Comparison of ENCODE assay signal across 16 cellular contexts in the genomic region with DNA sequence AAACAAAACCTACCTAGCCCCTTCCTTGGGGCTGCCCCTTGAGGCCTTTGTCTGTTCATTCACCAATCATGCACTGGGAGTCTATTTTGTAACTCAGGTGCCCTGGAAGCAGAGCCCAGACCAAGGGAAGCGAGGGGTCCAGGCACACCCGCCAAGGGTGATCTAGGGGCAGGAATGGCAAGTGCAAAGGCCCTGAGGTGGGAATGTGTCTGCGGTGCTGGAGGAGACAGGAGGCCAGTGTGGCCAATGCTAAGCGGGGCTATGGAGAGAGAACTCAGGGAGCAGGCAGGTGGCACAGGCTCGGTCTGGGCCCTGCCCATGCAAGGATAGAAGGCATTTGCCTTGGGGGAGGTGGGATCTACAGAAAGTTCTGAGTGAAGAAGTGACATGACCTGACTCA. TPM values are rescaled to one million over a fixed set of nuclear protein-coding genes. Genes with fewer than 3 reads are reported as not detected.
DNase-seq lines count a peak whose midpoint lies in the region; ATAC-seq and TF ChIP-seq lines count a peak whose summit lies in the region.
"Had no signal": no experiment of that assay in that cellular context is flagged by ENCODE, and none has a peak within 500 bp of the region (broad histone marks: within the 10 kb centered on the region; RNA-seq: fewer than 3 reads in every experiment).

No MANE protein-coding gene starts in this region.

- no peak overlapping the region for H3K4me2 ChIP-seq in mesendoderm (ENCODE audit: low read length)

- H2BK15ac ChIP-seq in mesendoderm (replicated peaks; ENCODE audit: low read depth) = no peak overlapping the region

- peak overlapping the region; percentile 8 for H3K27ac Mint-ChIP-seq in activated T-helper 1 cell treated with anti-CD3 and anti-CD28 coated beads, Interleukin-12 subunit alpha, Interleukin-12 subunit beta, Interleukin-2, Interleukin-4 antibody, amounts not matched to agents 30 ng/mL and 10 ng/mL and 1 ng/mL, durations not matched to agents 14 hours and 24 hours and 36 hours
- H3K27ac Mint-ChIP-seq in type B pancreatic cell = peak overlapping the region; percentile 34

- H3K9me3 ChIP-seq in left ventricle myocardium inferior (replicated peaks) (peaks cover 2% of the 10 kb centered on the region), lower lobe of right lung (no peaks in the 10 kb centered on the region)
- H3K9me3 ChIP-seq: testis had no signal

- H3K4me3 ChIP-seq in left ventricle myocardium inferior (no peak overlapping the region), lower lobe of right lung (no peak overlapping the region), mesendoderm (ENCODE audit: low read length) (no peak overlapping the region)
- H3K4me3 ChIP-seq: testis had no signal

- intact Hi-C loops in left ventricle myocardium inferior (cut with micrococcal nuclease) = no loop called here
- intact Hi-C loops in left cardiac atrium (cut with DNase I) = no loop called here
- intact Hi-C loops in activated T-helper 1 cell treated with anti-CD3 and anti-CD28 coated beads, Interleukin-12 subunit alpha, Interleukin-12 subunit beta, Interleukin-2, Interleukin-4 antibody, amounts not matched to agents 30 ng/mL and 10 ng/mL and 1 ng/mL, durations not matched to agents 14 hours and 24 hours and 36 hours (cut with micrococcal nuclease) = no loop called here
- intact Hi-C loops in lower lobe of right lung (cut with DNase I) = no loop called here

- H3K4ac ChIP-seq in mesendoderm (ENCODE audit: low read depth, low read length) = no peak overlapping the region

- H3K56ac ChIP-seq in mesendoderm (ENCODE audit: low read length) = no peak overlapping the region

- H2BK120ac ChIP-seq in mesendoderm (ENCODE audit: low read depth, low read length) = no peak overlapping the region

- H3K79me1 ChIP-seq in mesendoderm (ENCODE audit: low read length) = no peaks in the 10 kb centered on the region

- H3K9me3 Mint-ChIP-seq in activated T-helper 1 cell treated with anti-CD3 and anti-CD28 coated beads, Interleukin-12 subunit alpha, Interleukin-12 subunit beta, Interleukin-2, Interleukin-4 antibody, amounts not matched to agents 30 ng/mL and 10 ng/mL and 1 ng/mL, durations not matched to agents 14 hours and 24 hours and 36 hours = no peaks in the 10 kb centered on the region
- H3K9me3 Mint-ChIP-seq in type B pancreatic cell = no peaks in the 10 kb centered on the region

- H3K18ac ChIP-seq in mesendoderm (ENCODE audit: low read length) = no peak overlapping the region

- no CpG with 5 or more reads among the region's 5 CpGs for WGBS in mesendoderm (ENCODE audit: extremely low coverage, insufficient coverage, low lambda C conversion rate)

- H3K23ac ChIP-seq in mesendoderm (ENCODE audit: low read length) = no peak overlapping the region

- no peak overlapping the region for H4K8ac ChIP-seq in mesendoderm (ENCODE audit: low read depth, low read length)

- ATAC-seq in left cardiac atrium (no peak), lower lobe of right lung (no peak), GM21367 (IDR thresholded peaks at IDR 0.05; ENCODE audit: unreplicated experiment) (no peak)

- DNase-seq in left ventricle myocardium inferior (no peak), left cardiac atrium (no peak), lower lobe of right lung (peak; percentile 14), type B pancreatic cell (ENCODE audit: extremely low spot score, unreplicated experiment) (no peak), mesendoderm (no peak)
- DNase-seq in activated T-helper 1 cell treated with anti-CD3 and anti-CD28 coated beads, Interleukin-12 subunit alpha, Interleukin-12 subunit beta, Interleukin-2, Interleukin-4 antibody, amounts not matched to agents 30 ng/mL and 10 ng/mL and 1 ng/mL, durations not matched to agents 14 hours and 24 hours and 36 hours (ENCODE audit: low spot score) = no peak
- no peak for DNase-seq in NK-92 treated with Interleukin-12 subunit alpha and Interleukin-12 subunit beta, amount 100 ng/mL, for 24 hours (lab: John Stamatoyannopoulos, UW)
- DNase-seq: activated CD4-positive, alpha-beta T cell treated with anti-CD3 and anti-CD28 coated beads, Interleukin-2, amount 50 U/mL, for 1 hour; DMS79; glutamatergic neuron; NCI-H1694; NCI-H226; occipital lobe; stimulated activated CD4-positive, alpha-beta T cell treated with anti-CD3 and anti-CD28 coated beads, Interleukin-2, amount 100 ng/mL, for 48 hours; testis had no signal

- no peak overlapping the region for H4K5ac ChIP-seq in mesendoderm (ENCODE audit: low read length)

- H3K36me3 ChIP-seq in left ventricle myocardium inferior = no peaks in the 10 kb centered on the region
- H3K36me3 ChIP-seq in lower lobe of right lung = no peaks in the 10 kb centered on the region
- no peaks in the 10 kb centered on the region for H3K36me3 ChIP-seq in mesendoderm (ENCODE audit: control insufficient read depth, insufficient read depth, low read length)

- no peak overlapping the region for H3K9ac ChIP-seq in mesendoderm (ENCODE audit: low read length)

- no peaks in the 10 kb centered on the region for H3K27me3 ChIP-seq in left ventricle myocardium inferior (ENCODE audit: low read depth)
- H3K27me3 ChIP-seq in lower lobe of right lung (ENCODE audit: low read depth) = no peaks in the 10 kb centered on the region
- H3K27me3 ChIP-seq in mesendoderm (ENCODE audit: insufficient read depth, low read length, poor library complexity) = no peaks in the 10 kb centered on the region
- H3K27me3 ChIP-seq: testis had no signal

- H3K36me3 Mint-ChIP-seq in activated T-helper 1 cell treated with anti-CD3 and anti-CD28 coated beads, Interleukin-12 subunit alpha, Interleukin-12 subunit beta, Interleukin-2, Interleukin-4 antibody, amounts not matched to agents 30 ng/mL and 10 ng/mL and 1 ng/mL, durations not matched to agents 14 hours and 24 hours and 36 hours (ENCODE audit: low read depth) = no peaks in the 10 kb centered on the region
- H3K36me3 Mint-ChIP-seq in type B pancreatic cell = no peaks in the 10 kb centered on the region

- no peaks in the 10 kb centered on the region for H3K79me2 ChIP-seq in mesendoderm (ENCODE audit: control insufficient read depth, insufficient read depth, low read length)

- H3K4me1 Mint-ChIP-seq in activated T-helper 1 cell treated with anti-CD3 and anti-CD28 coated beads, Interleukin-12 subunit alpha, Interleukin-12 subunit beta, Interleukin-2, Interleukin-4 antibody, amounts not matched to agents 30 ng/mL and 10 ng/mL and 1 ng/mL, durations not matched to agents 14 hours and 24 hours and 36 hours (ENCODE audit: low read depth) = peaks cover 45% of the 10 kb centered on the region
- H3K4me1 Mint-ChIP-seq in type B pancreatic cell (ENCODE audit: unreplicated experiment) = no peaks in the 10 kb centered on the region

- H3K27ac ChIP-seq in left ventricle myocardium inferior (replicated peaks) (peak overlapping the region; percentile 87), lower lobe of right lung (no peak overlapping the region), mesendoderm (ENCODE audit: low read depth, low read length) (no peak overlapping the region)

- no peak for TF ChIP-seq CTCF in left ventricle myocardium inferior (IDR thresholded peaks at IDR 0.05; ENCODE audit: borderline replicate concordance)
- TF ChIP-seq CTCF in lower lobe of right lung (IDR thresholded peaks at IDR 0.05) = no peak
- TF ChIP-seq CTCF in type B pancreatic cell (conservative IDR thresholded peaks at IDR 0.05) = no peak

- H3K27me3 Mint-ChIP-seq in activated T-helper 1 cell treated with anti-CD3 and anti-CD28 coated beads, Interleukin-12 subunit alpha, Interleukin-12 subunit beta, Interleukin-2, Interleukin-4 antibody, amounts not matched to agents 30 ng/mL and 10 ng/mL and 1 ng/mL, durations not matched to agents 14 hours and 24 hours and 36 hours (ENCODE audit: insufficient read depth) = no peaks in the 10 kb centered on the region
- no peaks in the 10 kb centered on the region for H3K27me3 Mint-ChIP-seq in type B pancreatic cell

- no peak overlapping the region for H2BK5ac ChIP-seq in mesendoderm (ENCODE audit: low read length)

- H3K4me1 ChIP-seq in left ventricle myocardium inferior (peaks cover 69% of the 10 kb centered on the region), lower lobe of right lung (peaks cover 61% of the 10 kb centered on the region), mesendoderm (ENCODE audit: control insufficient read depth, low read depth, low read length) (no peaks in the 10 kb centered on the region)

- peak overlapping the region; percentile 3 for H3K4me3 Mint-ChIP-seq in activated T-helper 1 cell treated with anti-CD3 and anti-CD28 coated beads, Interleukin-12 subunit alpha, Interleukin-12 subunit beta, Interleukin-2, Interleukin-4 antibody, amounts not matched to agents 30 ng/mL and 10 ng/mL and 1 ng/mL, durations not matched to agents 14 hours and 24 hours and 36 hours
- no peak overlapping the region for H3K4me3 Mint-ChIP-seq in type B pancreatic cell

- H2AK5ac ChIP-seq in mesendoderm (ENCODE audit: low read length) = no peak overlapping the region

RNA-seq across cellular contexts. Expression of a gene that starts 3.5 kb away (rescaled TPM):
- 24.7 TPM for total RNA-seq in left ventricle myocardium inferior
- 10 to 100 TPM; 28.3 to 28.5 TPM for total RNA-seq in left cardiac atrium
- 96.7 and 99.7 TPM in 2 replicates for total RNA-seq in activated T-helper 1 cell treated with anti-CD3 and anti-CD28 coated beads, Interleukin-12 subunit alpha, Interleukin-12 subunit beta, Interleukin-2, Interleukin-4 antibody, amounts not matched to agents 30 ng/mL and 10 ng/mL and 1 ng/mL, durations not matched to agents 14 hours and 24 hours and 36 hours
- 102 TPM for total RNA-seq in lower lobe of right lung
- total RNA-seq in type B pancreatic cell (ENCODE audit: low replicate concordance) = 31.4 and 45.4 TPM in 2 replicates
- polyA plus RNA-seq in mesendoderm (2013, experiment 1 of 2) = 19.3 TPM
- 19.0 TPM for polyA plus RNA-seq in mesendoderm (2013, experiment 2 of 2)

RNA-seq across cellular contexts. Expression of a gene that starts 33.2 kb away (rescaled TPM):
- total RNA-seq in left ventricle myocardium inferior = 19.4 TPM
- 10 to 100 TPM; 23.2 to 31.4 TPM for total RNA-seq in left cardiac atrium
- total RNA-seq in activated T-helper 1 cell treated with anti-CD3 and anti-CD28 coated beads, Interleukin-12 subunit alpha, Interleukin-12 subunit beta, Interleukin-2, Interleukin-4 antibody, amounts not matched to agents 30 ng/mL and 10 ng/mL and 1 ng/mL, durations not matched to agents 14 hours and 24 hours and 36 hours = 96.2 and 98.6 TPM in 2 replicates
- total RNA-seq in lower lobe of right lung = 36.7 TPM
- 25.3 and 26.1 TPM in 2 replicates for total RNA-seq in type B pancreatic cell (ENCODE audit: low replicate concordance)
- 23.2 TPM for polyA plus RNA-seq in mesendoderm (2013, experiment 1 of 2)
- polyA plus RNA-seq in mesendoderm (2013, experiment 2 of 2) = 25.0 TPM

RNA-seq across cellular contexts. Expression of a gene that starts 54.3 kb away (rescaled TPM):
- total RNA-seq in left ventricle myocardium inferior = 212 TPM
- total RNA-seq in left cardiac atrium = 100 to 1,000 TPM; 200 to 209 TPM
- total RNA-seq in activated T-helper 1 cell treated with anti-CD3 and anti-CD28 coated beads, Interleukin-12 subunit alpha, Interleukin-12 subunit beta, Interleukin-2, Interleukin-4 antibody, amounts not matched to agents 30 ng/mL and 10 ng/mL and 1 ng/mL, durations not matched to agents 14 hours and 24 hours and 36 hours = 200 and 203 TPM in 2 replicates
- 279 TPM for total RNA-seq in lower lobe of right lung
- 197 and 235 TPM in 2 replicates for total RNA-seq in type B pancreatic cell (ENCODE audit: low replicate concordance)
- 202 TPM for polyA plus RNA-seq in mesendoderm (2013, experiment 1 of 2)
- 195 TPM for polyA plus RNA-seq in mesendoderm (2013, experiment 2 of 2)
